Comparison of ENCODE assay signal across 18 cellular contexts in genomic region chr1:107739651-107740050, GRCh38.
DNase-seq lines count a peak whose midpoint lies in the region; ATAC-seq and TF ChIP-seq lines count a peak whose summit lies in the region.
"Had no signal": no experiment of that assay in that cellular context is flagged by ENCODE, and none has a peak within 500 bp of the region (broad histone marks: within the 10 kb centered on the region; RNA-seq: fewer than 3 reads in every experiment).

No MANE protein-coding gene starts in this region.

- no peaks in the 10 kb centered on the region for H3F3A ChIP-seq in GM23338 (replicated peaks; ENCODE audit: low read depth)

- ATAC-seq in GM23338 = peak; percentile 77

- H3K4me3 ChIP-seq in GM23338 (no peak overlapping the region), OCI-LY7 (ENCODE audit: low read depth, low read length, poor library complexity, severe bottlenecking) (peak overlapping the region; percentile 3), kidney epithelial cell (ENCODE audit: low read depth, low read length) (no peak overlapping the region)
- H3K4me3 ChIP-seq: adrenal gland had no signal

- H4K20me1 ChIP-seq in GM23338 (replicated peaks; ENCODE audit: insufficient read depth) = no peaks in the 10 kb centered on the region
- H4K20me1 ChIP-seq in OCI-LY7 (ENCODE audit: insufficient read depth, low read length) = no peaks in the 10 kb centered on the region

- no peak overlapping the region for H3K27ac Mint-ChIP-seq in GM23338
- peak overlapping the region; percentile 68 for H3K27ac Mint-ChIP-seq in type B pancreatic cell

- H3K9me2 ChIP-seq in GM23338 (ENCODE audit: insufficient read depth) = no peaks in the 10 kb centered on the region
- H3K9me2 ChIP-seq in OCI-LY7 (ENCODE audit: insufficient read depth, low read length) = no peaks in the 10 kb centered on the region

- H3K27me3 Mint-ChIP-seq in GM23338 (ENCODE audit: insufficient read depth, low read depth, poor library complexity) (no peaks in the 10 kb centered on the region), type B pancreatic cell (no peaks in the 10 kb centered on the region)

- H3K36me3 ChIP-seq in GM23338 (ENCODE audit: insufficient read depth) (no peaks in the 10 kb centered on the region), OCI-LY7 (ENCODE audit: insufficient read depth, low read length) (no peaks in the 10 kb centered on the region), kidney epithelial cell (ENCODE audit: control insufficient read depth, insufficient read depth, low read length) (no peaks in the 10 kb centered on the region)
- H3K36me3 ChIP-seq: adrenal gland had no signal

- CTCF ChIA-PET in OCI-LY7 (lab: Charles Lee; ENCODE audit: unreplicated experiment) = no interaction called here

- H3K4me1 ChIP-seq in GM23338 (ENCODE audit: insufficient read depth) (peaks cover 7% of the 10 kb centered on the region; the same call in 1 of the 2 replicates), OCI-LY7 (ENCODE audit: insufficient read depth, low read length, poor library complexity, severe bottlenecking) (peaks cover 26% of the 10 kb centered on the region)
- H3K4me1 ChIP-seq: adrenal gland had no signal

- H3K27ac ChIP-seq in GM23338 (ENCODE audit: low read depth) = no peak overlapping the region
- H3K27ac ChIP-seq in OCI-LY7 (ENCODE audit: low read depth, low read length, poor library complexity, severe bottlenecking) = peak overlapping the region; percentile 39

- TF ChIP-seq CTCF in GM23338 (conservative IDR thresholded peaks at IDR 0.05; ENCODE audit: low read depth in 2 of 2) = peak; percentile 46 to 52
- peak; percentile 44; the same call in 1 of the 2 replicates for TF ChIP-seq CTCF in OCI-LY7 (conservative IDR thresholded peaks at IDR 0.05; ENCODE audit: low read length)
- peak; percentile 16 for TF ChIP-seq CTCF in kidney epithelial cell (IDR thresholded peaks at IDR 0.05; ENCODE audit: insufficient read depth, low read length, poor library complexity, severe bottlenecking)
- TF ChIP-seq CTCF in type B pancreatic cell (conservative IDR thresholded peaks at IDR 0.05) = no peak

- H3K4me3 Mint-ChIP-seq in GM23338 (no peak overlapping the region), type B pancreatic cell (no peak overlapping the region)

- DNase-seq in GM23338 (ENCODE audit: low spot score) (peak; percentile 56), OCI-LY7 (ENCODE audit: low spot score) (no peak), kidney epithelial cell (ENCODE audit: low read depth) (no peak), type B pancreatic cell (ENCODE audit: extremely low spot score, unreplicated experiment) (no peak), A172 (ENCODE audit: low spot score) (no peak), NCI-H1930 (lab: John Stamatoyannopoulos, UW) (no peak)
- no peak for DNase-seq in activated CD4-positive, alpha-beta T cell treated with anti-CD3 and anti-CD28 coated beads for 1 hour
- DNase-seq: C1 segment of cervical spinal cord; caudate nucleus; effector CD4-positive, alpha-beta T cell; HCEC 1CT; Kasumi-1; kidney; midbrain; NCI-H1417 treated with DMSO at 0.1 percent for 48 hours; NCI-H345; stimulated activated CD4-positive, alpha-beta T cell treated with anti-CD3 and anti-CD28 coated beads, Interleukin-4, amount 100 ng/mL, for 1 hour had no signal

- H3K36me3 Mint-ChIP-seq in GM23338 (ENCODE audit: low read depth) (no peaks in the 10 kb centered on the region), type B pancreatic cell (peaks cover 5% of the 10 kb centered on the region)

- intact Hi-C loops in OCI-LY7 (cut with micrococcal nuclease; ENCODE audit: unreplicated experiment) = no loop called here

- no TSS peak for BruUV-seq in OCI-LY7 (replicated peaks; lab: Mats Ljungman, UMichigan)

- H3K4me2 ChIP-seq in GM23338 (no peak overlapping the region), OCI-LY7 (ENCODE audit: low read length) (peak overlapping the region; percentile 22)

- H3K27me3 ChIP-seq in GM23338 (ENCODE audit: insufficient read depth) (no peaks in the 10 kb centered on the region), kidney epithelial cell (ENCODE audit: control insufficient read depth, insufficient read depth, low read length) (no peaks in the 10 kb centered on the region)
- H3K27me3 ChIP-seq: adrenal gland had no signal

- H2AFZ ChIP-seq in GM23338 (no peak overlapping the region), OCI-LY7 (ENCODE audit: low read length) (peak overlapping the region; percentile 34; the same call in 1 of the 2 replicates)

- peaks cover 20% of the 10 kb centered on the region for H3K4me1 Mint-ChIP-seq in GM23338
- H3K4me1 Mint-ChIP-seq in type B pancreatic cell (ENCODE audit: unreplicated experiment) = peaks cover 9% of the 10 kb centered on the region

- POLR2A ChIA-PET in OCI-LY7 (lab: Charles Lee) = interaction anchor here (1.1 to 1.2 kb wide), 2 partner anchors 343 to 466 kb away, joined by 3 to 4 read pairs; no protein-coding TSS in a partner anchor

- H3K9me3 Mint-ChIP-seq in GM23338 (no peaks in the 10 kb centered on the region), type B pancreatic cell (no peaks in the 10 kb centered on the region)

- H3K79me2 ChIP-seq in GM23338 (replicated peaks; ENCODE audit: insufficient read depth) (no peaks in the 10 kb centered on the region), OCI-LY7 (ENCODE audit: insufficient read depth, low read depth, low read length) (no peaks in the 10 kb centered on the region)

- H3K9me3 ChIP-seq in OCI-LY7 (ENCODE audit: low read length) = no peaks in the 10 kb centered on the region
- H3K9me3 ChIP-seq: adrenal gland had no signal

TF ChIP-seq in GM23338, 12 proteins besides CTCF, POLR2A, EP300 and RAD21 (continues in another document):
- TF ChIP-seq ZNF114 (CRISPR knock-in tag; IDR thresholded peaks at IDR 0.05) = no peak
- TF ChIP-seq POLR2AphosphoS5 (IDR thresholded peaks at IDR 0.05; ENCODE audit: low read depth) = no peak
- TF ChIP-seq REST (IDR thresholded peaks at IDR 0.05; ENCODE audit: unreplicated experiment) = no peak
- TF ChIP-seq STAT1 (IDR thresholded peaks at IDR 0.05; ENCODE audit: unreplicated experiment) = no peak
- no peak for TF ChIP-seq EZH2 (IDR thresholded peaks at IDR 0.05; ENCODE audit: low read depth, unreplicated experiment)
- no peak for TF ChIP-seq ETS1 (IDR thresholded peaks at IDR 0.05)
- TF ChIP-seq NANOG (IDR thresholded peaks at IDR 0.05; ENCODE audit: borderline replicate concordance) = no peak
- TF ChIP-seq CREB1 (CRISPR knock-in tag; IDR thresholded peaks at IDR 0.05; ENCODE audit: low read depth) = no peak
- no peak for TF ChIP-seq EZH2phosphoT487 (IDR thresholded peaks at IDR 0.05; ENCODE audit: unreplicated experiment)
- no peak for TF ChIP-seq JUNB (IDR thresholded peaks at IDR 0.05; ENCODE audit: unreplicated experiment)
- TF ChIP-seq ZNF331 (CRISPR knock-in tag; IDR thresholded peaks at IDR 0.05; ENCODE audit: low read depth) = no peak
